In genomic region chr5:125317546-125317995, GRCh38 we compare ENCODE assay signal across 15 cellular contexts.
DNase-seq lines count a peak whose midpoint lies in the region; TF ChIP-seq lines count a peak whose summit lies in the region.
"Had no signal": no experiment of that assay in that cellular context is flagged by ENCODE, and none has a peak within 500 bp of the region (broad histone marks: within the 10 kb centered on the region; RNA-seq: fewer than 3 reads in every experiment).

No MANE protein-coding gene starts in this region.

- peaks cover 10% of the 10 kb centered on the region for H3K36me3 Mint-ChIP-seq in endodermal cell (ENCODE audit: low read depth)
- H3K36me3 Mint-ChIP-seq: CD8-positive, alpha-beta memory T cell had no signal

- H3K4me1 Mint-ChIP-seq in endodermal cell, result peaks cover 14% of the 10 kb centered on the region
- H3K4me1 Mint-ChIP-seq: activated CD4-positive, alpha-beta T cell treated with anti-CD3 and anti-CD28 coated beads for 36 hours; CD8-positive, alpha-beta memory T cell; naive B cell had no signal

- peaks cover 16% of the 10 kb centered on the region for H3K9me3 ChIP-seq in endodermal cell (ENCODE audit: control insufficient read depth, low read length)

- H3K9me3 Mint-ChIP-seq in endodermal cell, result peaks cover 25% of the 10 kb centered on the region

- no peak overlapping the region for H3K4me3 Mint-ChIP-seq in endodermal cell
- H3K4me3 Mint-ChIP-seq: activated CD4-positive, alpha-beta T cell treated with anti-CD3 and anti-CD28 coated beads for 36 hours; CD8-positive, alpha-beta memory T cell; naive B cell had no signal

- H3K4me3 ChIP-seq in endodermal cell (ENCODE audit: low read length), result no peak overlapping the region
- H3K4me3 ChIP-seq: skin epidermis had no signal

- no peaks in the 10 kb centered on the region for H3K27me3 ChIP-seq in endodermal cell (ENCODE audit: control insufficient read depth, insufficient read depth, low read length, poor library complexity, severe bottlenecking)

- H3K27ac ChIP-seq in endodermal cell (ENCODE audit: low read depth, low read length), result peak overlapping the region; percentile 62
- H3K27ac ChIP-seq: HL-60, skin epidermis had no signal

- no peaks in the 10 kb centered on the region for H3K36me3 ChIP-seq in endodermal cell (ENCODE audit: control insufficient read depth, insufficient read depth, low read length)

- 50 to 60% methylated on average over 1 to 5 of the region's 5 CpGs for WGBS in endodermal cell (ENCODE audit: insufficient coverage in 1 of 2, insufficient read length in 1 of 2), 2 experiments

- H3K27ac Mint-ChIP-seq in endodermal cell, result no peak overlapping the region
- H3K27ac Mint-ChIP-seq: activated CD4-positive, alpha-beta T cell treated with anti-CD3 and anti-CD28 coated beads for 36 hours; CD8-positive, alpha-beta memory T cell; naive B cell had no signal

- H3K9ac ChIP-seq in endodermal cell (ENCODE audit: extremely low read depth, low read length, poor library complexity, severe bottlenecking), result no peak overlapping the region

- H3K27me3 Mint-ChIP-seq in endodermal cell (ENCODE audit: insufficient read depth), result no peaks in the 10 kb centered on the region
- H3K27me3 Mint-ChIP-seq: activated CD4-positive, alpha-beta T cell treated with anti-CD3 and anti-CD28 coated beads for 36 hours; CD8-positive, alpha-beta memory T cell; naive B cell had no signal

- peak; percentile 12 for DNase-seq in DMS79 (lab: John Stamatoyannopoulos, UW)
- DNase-seq in DMS79 treated with DMSO at 0.1 percent for 48 hours (lab: John Stamatoyannopoulos, UW), result no peak
- peak; percentile 70 for DNase-seq in NCI-H2196 (lab: John Stamatoyannopoulos, UW; ENCODE audit: unreplicated experiment)
- DNase-seq in endodermal cell, result no peak
- peak; percentile 31 for DNase-seq in retina
- DNase-seq in hepatic stellate cell (ENCODE audit: low spot score), result no peak
- no peak for DNase-seq in HUDEP-2 (lab: John Stamatoyannopoulos, UW; ENCODE audit: unreplicated experiment in 76 of 76)
- no peak for DNase-seq in NCI-H526 treated with DMSO at 0.1 percent for 48 hours (lab: John Stamatoyannopoulos, UW)
- DNase-seq: 8988T; activated CD4-positive, alpha-beta T cell treated with anti-CD3 and anti-CD28 coated beads for 36 hours; anterior cingulate cortex; CD8-positive, alpha-beta memory T cell; naive B cell had no signal

- H3K4me1 ChIP-seq in endodermal cell (ENCODE audit: control insufficient read depth, insufficient read depth, low read length), result no peaks in the 10 kb centered on the region

- TF ChIP-seq CTCF in endodermal cell (conservative IDR thresholded peaks at IDR 0.05), result no peak

Comparison
In these comparisons a context has a peak if more than half of its experiments do, and no peak if none do; other contexts are left out.
1. DNase-seq: peak in DMS79 (single experiment), NCI-H2196 (single experiment) and retina (single experiment); none in DMS79 treated with DMSO at 0.1 percent for 48 hours (single experiment), endodermal cell (single experiment), hepatic stellate cell (single experiment), HUDEP-2 (0 of 76) and NCI-H526 treated with DMSO at 0.1 percent for 48 hours (single experiment).